ENCODE assay signal across 15 cellular contexts in genomic region chr4:151717271-151717670, GRCh38.
"Had no signal": no experiment of that assay in that cellular context is flagged by ENCODE, and none has a peak within 500 bp of the region (broad histone marks: within the 10 kb centered on the region; RNA-seq: fewer than 3 reads in every experiment).

No MANE protein-coding gene starts in this region.

- DNase-seq: activated CD4-positive, alpha-beta memory T cell treated with anti-CD3 and anti-CD28 coated beads, Interleukin-2, amount 10 ng/mL, durations not matched to agents 7 days and 5 days; activated CD4-positive, alpha-beta T cell treated with anti-CD3 and anti-CD28 coated beads for 36 hours; activated CD8-positive, alpha-beta memory T cell treated with anti-CD3 and anti-CD28 coated beads, Interleukin-2, amount 50 U/mL, for 4 hours; activated naive CD4-positive, alpha-beta T cell; effector memory CD8-positive, alpha-beta T cell; erythroblast; left ventricle myocardium inferior; mesenchymal stem cell; pancreas; stimulated activated CD4-positive, alpha-beta T cell treated with anti-CD3 and anti-CD28 coated beads, Interleukin-15, amount 100 ng/mL, for 24 hours; stimulated activated CD4-positive, alpha-beta T cell treated with anti-CD3 and anti-CD28 coated beads, Interleukin-4, amount 100 ng/mL, for 4 hours; stomach; T-helper 1 cell; tibial artery had no signal

- H3K27ac ChIP-seq: left ventricle myocardium inferior, pancreas, stomach, tibial artery, VCaP had no signal

- H3K27me3 ChIP-seq: pancreas, stomach, tibial artery had no signal

- ATAC-seq: activated CD4-positive, alpha-beta T cell treated with anti-CD3 and anti-CD28 coated beads for 36 hours; effector memory CD8-positive, alpha-beta T cell; pancreas had no signal

- H3K4me3 ChIP-seq: left ventricle myocardium inferior, pancreas, stomach, tibial artery had no signal
